1 cellular context compared by ENCODE assay signal in the genomic region with DNA sequence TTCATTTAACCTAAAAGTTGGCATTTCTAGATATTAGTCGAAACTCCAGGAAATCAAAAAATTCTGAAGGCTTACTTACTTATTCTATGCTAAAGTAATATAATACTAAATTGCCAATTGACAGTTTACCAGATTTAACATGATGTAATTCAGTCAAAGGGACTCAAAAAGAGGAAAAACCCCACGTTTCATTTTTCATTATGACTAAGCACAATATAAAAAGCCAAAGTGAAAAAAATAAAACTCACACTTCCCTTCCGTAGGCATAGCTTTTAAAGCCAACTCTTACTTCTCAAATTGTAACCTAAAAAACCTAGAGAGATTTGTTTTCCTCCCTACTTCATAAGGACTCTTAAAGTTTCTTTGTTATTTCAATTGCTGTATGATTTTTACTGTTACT.
TF ChIP-seq lines count a peak whose summit lies in the region.

No MANE protein-coding gene starts in this region.

TF ChIP-seq in GM12878, 131 proteins besides CTCF, POLR2A, EP300 and RAD21 (continued from another document):
- TF ChIP-seq ZBTB11 (CRISPR knock-in tag; IDR thresholded peaks at IDR 0.05) (no peak), RAD51 (IDR thresholded peaks at IDR 0.05) (peak; percentile 24; the same call in 1 of the 2 replicates), STAT3 (IDR thresholded peaks at IDR 0.05; ENCODE audit: low read depth, low read length) (peak; percentile 62; the same call in 1 of the 2 replicates), EED (IDR thresholded peaks at IDR 0.05; ENCODE audit: low read depth) (no peak), IKZF1 (conservative IDR thresholded peaks at IDR 0.05) (peak; percentile 66)
- TF ChIP-seq, protein P1, sequence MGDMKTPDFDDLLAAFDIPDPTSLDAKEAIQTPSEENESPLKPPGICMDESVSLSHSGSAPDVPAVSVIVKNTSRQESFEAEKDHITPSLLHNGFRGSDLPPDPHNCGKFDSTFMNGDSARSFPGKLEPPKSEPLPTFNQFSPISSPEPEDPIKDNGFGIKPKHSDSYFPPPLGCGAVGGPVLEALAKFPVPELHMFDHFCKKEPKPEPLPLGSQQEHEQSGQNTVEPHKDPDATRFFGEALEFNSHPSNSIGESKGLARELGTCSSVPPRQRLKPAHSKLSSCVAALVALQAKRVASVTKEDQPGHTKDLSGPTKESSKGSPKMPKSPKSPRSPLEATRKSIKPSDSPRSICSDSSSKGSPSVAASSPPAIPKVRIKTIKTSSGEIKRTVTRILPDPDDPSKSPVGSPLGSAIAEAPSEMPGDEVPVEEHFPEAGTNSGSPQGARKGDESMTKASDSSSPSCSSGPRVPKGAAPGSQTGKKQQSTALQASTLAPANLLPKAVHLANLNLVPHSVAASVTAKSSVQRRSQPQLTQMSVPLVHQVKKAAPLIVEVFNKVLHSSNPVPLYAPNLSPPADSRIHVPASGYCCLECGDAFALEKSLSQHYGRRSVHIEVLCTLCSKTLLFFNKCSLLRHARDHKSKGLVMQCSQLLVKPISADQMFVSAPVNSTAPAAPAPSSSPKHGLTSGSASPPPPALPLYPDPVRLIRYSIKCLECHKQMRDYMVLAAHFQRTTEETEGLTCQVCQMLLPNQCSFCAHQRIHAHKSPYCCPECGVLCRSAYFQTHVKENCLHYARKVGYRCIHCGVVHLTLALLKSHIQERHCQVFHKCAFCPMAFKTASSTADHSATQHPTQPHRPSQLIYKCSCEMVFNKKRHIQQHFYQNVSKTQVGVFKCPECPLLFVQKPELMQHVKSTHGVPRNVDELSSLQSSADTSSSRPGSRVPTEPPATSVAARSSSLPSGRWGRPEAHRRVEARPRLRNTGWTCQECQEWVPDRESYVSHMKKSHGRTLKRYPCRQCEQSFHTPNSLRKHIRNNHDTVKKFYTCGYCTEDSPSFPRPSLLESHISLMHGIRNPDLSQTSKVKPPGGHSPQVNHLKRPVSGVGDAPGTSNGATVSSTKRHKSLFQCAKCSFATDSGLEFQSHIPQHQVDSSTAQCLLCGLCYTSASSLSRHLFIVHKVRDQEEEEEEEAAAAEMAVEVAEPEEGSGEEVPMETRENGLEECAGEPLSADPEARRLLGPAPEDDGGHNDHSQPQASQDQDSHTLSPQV (IDR thresholded peaks at IDR 0.05), result no peak
TF ChIP-seq in GM12878: peak in this region for 40.
